In the genomic region with DNA sequence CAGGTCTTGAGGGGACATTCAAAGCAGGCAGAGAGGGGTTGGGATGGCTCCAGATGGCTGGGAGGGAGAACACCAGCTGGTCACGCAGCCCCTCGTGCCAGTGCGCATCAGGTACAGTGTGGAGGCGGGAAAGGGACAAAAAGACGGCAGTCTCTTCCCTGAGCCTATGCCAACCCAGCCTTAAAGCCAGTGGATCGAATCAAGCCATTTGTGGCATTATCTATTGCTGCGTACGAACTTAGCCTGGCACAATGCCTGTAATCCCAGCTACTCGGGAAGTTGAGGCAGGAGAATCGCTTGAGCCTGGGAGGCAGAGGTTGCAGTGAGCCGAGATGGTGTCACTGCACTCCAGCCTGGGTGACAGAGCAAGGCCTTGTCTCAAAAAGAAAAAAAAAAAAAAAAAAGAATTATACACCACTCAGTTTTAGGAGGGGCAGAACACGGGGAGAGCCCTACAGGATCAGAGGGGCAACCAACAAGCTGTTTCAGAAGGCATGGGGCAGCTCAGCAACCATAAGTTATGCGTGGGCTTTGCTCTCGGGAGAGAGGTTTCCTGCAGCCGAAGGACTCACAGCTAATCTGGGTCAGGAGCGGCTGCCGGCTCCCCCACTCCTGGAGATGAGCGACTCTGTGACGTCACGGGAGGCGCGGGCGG, we compare ENCODE assay signal across 8 cellular contexts. TPM values are rescaled to one million over a fixed set of nuclear protein-coding genes. Genes with fewer than 3 reads are reported as not detected.
DNase-seq lines count a peak whose midpoint lies in the region; ATAC-seq and TF ChIP-seq lines count a peak whose summit lies in the region.

No MANE protein-coding gene starts in this region.

- peaks cover 31% of the 10 kb centered on the region for H3K4me1 Mint-ChIP-seq in activated CD4-positive, alpha-beta T cell treated with anti-CD3 and anti-CD28 coated beads, Interleukin-2, amount 10 ng/mL, durations not matched to agents 7 days and 5 days

- no peaks in the 10 kb centered on the region for H3K27me3 ChIP-seq in AG04450 (ENCODE audit: control insufficient read depth, insufficient read depth, low read length)

- ATAC-seq in GM18867 (IDR thresholded peaks at IDR 0.05; ENCODE audit: unreplicated experiment): peak; percentile 1
- no peak for ATAC-seq in GM18858 (IDR thresholded peaks at IDR 0.05; ENCODE audit: unreplicated experiment)

- no peak overlapping the region for H3K27ac ChIP-seq in AG04450 (ENCODE audit: low read depth, low read length)

- CTCF ChIA-PET in AG04450 (lab: Charles Lee): interaction anchor here (0.6 to 0.7 kb wide), 3 partner anchors 10 to 207 kb away, joined by 3 to 7 read pairs (median 4); no protein-coding TSS in a partner anchor
- CTCF ChIA-PET in activated CD4-positive, alpha-beta T cell treated with anti-CD3 and anti-CD28 coated beads, Interleukin-2, amount 10 ng/mL, durations not matched to agents 7 days and 5 days (lab: Charles Lee): interaction anchor here (0.9 kb wide), 1 partner anchor 20 kb away, joined by 5 read pairs; no protein-coding TSS in a partner anchor

- peaks cover 15% of the 10 kb centered on the region for H3K36me3 Mint-ChIP-seq in activated CD4-positive, alpha-beta T cell treated with anti-CD3 and anti-CD28 coated beads, Interleukin-2, amount 10 ng/mL, durations not matched to agents 7 days and 5 days (ENCODE audit: low read depth)

- no peaks in the 10 kb centered on the region; the same call in 1 of the 2 replicates for H3K9me3 ChIP-seq in AG04450 (ENCODE audit: control insufficient read depth, insufficient read depth, low read length)

- no peaks in the 10 kb centered on the region for H3K9me3 Mint-ChIP-seq in activated CD4-positive, alpha-beta T cell treated with anti-CD3 and anti-CD28 coated beads, Interleukin-2, amount 10 ng/mL, durations not matched to agents 7 days and 5 days

- peak overlapping the region; percentile 94 for H3K4me3 Mint-ChIP-seq in activated CD4-positive, alpha-beta T cell treated with anti-CD3 and anti-CD28 coated beads, Interleukin-2, amount 10 ng/mL, durations not matched to agents 7 days and 5 days

- H3K4me3 ChIP-seq in AG04450 (ENCODE audit: low read depth, low read length): peak overlapping the region; percentile 99

- DNase-seq in AG04450 (ENCODE audit: low read depth, low spot score) (peak; percentile 62), NCI-H1417 treated with DMSO at 0.1 percent for 48 hours (lab: John Stamatoyannopoulos, UW) (peak; percentile 75), lung microvascular endothelial cell (ENCODE audit: low read depth in 2 of 2) (peak; percentile 89 to 91)
- DNase-seq in activated CD4-positive, alpha-beta T cell treated with anti-CD3 and anti-CD28 coated beads, Interleukin-2, amount 10 ng/mL, durations not matched to agents 7 days and 5 days: peak; percentile 95
- peak; percentile 94 for DNase-seq in effector CD4-positive, alpha-beta T cell
- DNase-seq in stimulated activated CD4-positive, alpha-beta T cell treated with anti-CD3 and anti-CD28 coated beads, TNF-alpha, amount 100 ng/mL, for 48 hours (ENCODE audit: low read depth in 3 of 3): peak; percentile 90 to 95 (median 91)

- peak overlapping the region; percentile 98 for H3K27ac Mint-ChIP-seq in activated CD4-positive, alpha-beta T cell treated with anti-CD3 and anti-CD28 coated beads, Interleukin-2, amount 10 ng/mL, durations not matched to agents 7 days and 5 days

- POLR2A ChIA-PET in AG04450 (lab: Yijun Ruan, JAX): interaction anchor here (0.6 to 0.9 kb wide), 4 partner anchors 9 to 971 kb away, joined by 4 to 7 read pairs (median 6); no protein-coding TSS in a partner anchor
- POLR2A ChIA-PET in activated CD4-positive, alpha-beta T cell treated with anti-CD3 and anti-CD28 coated beads, Interleukin-2, amount 10 ng/mL, durations not matched to agents 7 days and 5 days (lab: Charles Lee): no interaction called here

- H3K27me3 Mint-ChIP-seq in activated CD4-positive, alpha-beta T cell treated with anti-CD3 and anti-CD28 coated beads, Interleukin-2, amount 10 ng/mL, durations not matched to agents 7 days and 5 days: no peaks in the 10 kb centered on the region

- TF ChIP-seq CTCF in AG04450 (IDR thresholded peaks at IDR 0.05; ENCODE audit: low read depth, low read length): no peak

RNA-seq across cellular contexts. Expression of gene NDUFB2, which starts 0.4 kb away (rescaled TPM):
- 195 and 218 TPM in 2 replicates for polyA plus RNA-seq in AG04450 (2011; rRNA removed)
- polyA minus RNA-seq in AG04450 (2011; rRNA and poly(A)+ RNA removed): 35.5 and 42.6 TPM in 2 replicates
- total RNA-seq in activated CD4-positive, alpha-beta T cell treated with anti-CD3 and anti-CD28 coated beads, Interleukin-2, amount 10 ng/mL, durations not matched to agents 7 days and 5 days: 100 to 1,000 TPM; 161 to 201 TPM
- 102 and 167 TPM in 2 replicates for total RNA-seq in lung microvascular endothelial cell

RNA-seq across cellular contexts. Expression of gene ADCK2, which starts 23.4 kb away (rescaled TPM):
- 7.0 and 8.2 TPM in 2 replicates for polyA plus RNA-seq in AG04450 (2011; rRNA removed)
- 6.3 and 10.4 TPM in 2 replicates for polyA minus RNA-seq in AG04450 (2011; rRNA and poly(A)+ RNA removed)
- total RNA-seq in activated CD4-positive, alpha-beta T cell treated with anti-CD3 and anti-CD28 coated beads, Interleukin-2, amount 10 ng/mL, durations not matched to agents 7 days and 5 days: 10 to 100 TPM; 19.7 to 25.8 TPM
- total RNA-seq in lung microvascular endothelial cell: 24.2 and 45.4 TPM in 2 replicates

RNA-seq across cellular contexts. Expression of gene DENND2A, which starts 55.5 kb away (rescaled TPM):
- polyA plus RNA-seq in AG04450 (2011; rRNA removed): 40.8 and 45.8 TPM in 2 replicates
- polyA minus RNA-seq in AG04450 (2011; rRNA and poly(A)+ RNA removed): 60.9 and 66.8 TPM in 2 replicates
- total RNA-seq in activated CD4-positive, alpha-beta T cell treated with anti-CD3 and anti-CD28 coated beads, Interleukin-2, amount 10 ng/mL, durations not matched to agents 7 days and 5 days: not detected
- 0.22 and 1.6 TPM in 2 replicates for total RNA-seq in lung microvascular endothelial cell
